Comparison of ENCODE assay signal across 8 cellular contexts in genomic region chr6:106360410-106360988, GRCh38.
DNase-seq lines count a peak whose midpoint lies in the region; ATAC-seq lines count a peak whose summit lies in the region.

CRYBG1 (plus strand) TSS chr6:106360717; CDS start chr6:106360909, 192 bp downstream.

- peak; percentile 74 for ATAC-seq in HG02798 (IDR thresholded peaks at IDR 0.05; ENCODE audit: poor library complexity, unreplicated experiment)

- peak; percentile 58 for DNase-seq in NCI-H2171 (lab: John Stamatoyannopoulos, UW)
- DNase-seq in activated CD4-positive, alpha-beta T cell treated with anti-CD3 and anti-CD28 coated beads, Interleukin-2, amount 50 U/mL, for 4 hours, result peak; percentile 58 to 63
- DNase-seq in ecto neural progenitor cell (ENCODE audit: low spot score), result peak; percentile 90
- peak; percentile 15 for DNase-seq in medulla oblongata (ENCODE audit: extremely low spot score)
- DNase-seq in stimulated activated CD8-positive, alpha-beta memory T cell treated with anti-CD3 and anti-CD28 coated beads, Interleukin-12 subunit alpha, Interleukin-12 subunit beta, amount 100 ng/mL, for 1 hour (ENCODE audit: low read depth), result peak; percentile 32
- DNase-seq in NCI-H226, result no peak

- H3K4me3 ChIP-seq in GM08714 (ENCODE audit: low read length), result peak within 1 kb of the TSS; percentile 28; the same call in 1 of the 2 replicates
